ENCODE assay signal across 8 cellular contexts in the genomic region with DNA sequence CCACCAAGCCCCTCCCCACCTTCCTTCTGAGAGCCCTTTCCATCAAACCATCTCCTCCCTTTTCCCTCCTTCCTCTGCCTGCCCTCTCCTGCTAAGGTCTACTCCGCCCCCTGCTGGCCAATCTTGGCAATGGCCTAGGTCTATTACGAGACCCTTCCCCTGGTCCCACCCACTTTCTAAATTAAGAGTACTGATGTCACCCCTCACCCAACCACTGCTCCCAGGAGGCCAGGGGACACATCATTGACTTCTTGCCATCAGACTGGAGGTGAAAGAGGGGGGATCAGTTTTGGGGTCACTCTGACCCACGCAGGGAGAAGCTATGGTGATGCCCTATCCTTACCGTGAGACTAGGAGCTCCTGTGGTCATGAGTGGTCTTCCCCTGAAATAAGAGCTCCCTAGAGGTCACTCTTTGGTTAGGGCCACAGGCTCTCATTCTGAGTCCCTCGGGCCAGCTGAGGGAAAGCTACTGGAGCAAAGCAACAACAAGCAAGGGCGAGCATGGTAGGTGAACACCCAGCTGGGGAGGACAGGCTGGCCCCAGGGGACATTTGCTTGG. TPM values are rescaled to one million over a fixed set of nuclear protein-coding genes. Genes with fewer than 3 reads are reported as not detected.
A peak's percentile ranks its signal among the peaks of the same experiment; 100 is the strongest.
DNase-seq lines count a peak whose midpoint lies in the region; ATAC-seq and TF ChIP-seq lines count a peak whose summit lies in the region.

No MANE protein-coding gene starts in this region.

- H3K27me3 ChIP-seq in BE2C = no peaks in the 10 kb centered on the region
- no peaks in the 10 kb centered on the region for H3K27me3 ChIP-seq in mesendoderm (ENCODE audit: insufficient read depth, low read length, poor library complexity)

- H2BK120ac ChIP-seq in mesendoderm (ENCODE audit: low read depth, low read length) = no peak overlapping the region

- H3K23ac ChIP-seq in mesendoderm (ENCODE audit: low read length) = no peak overlapping the region

- POLR2A ChIA-PET in activated CD4-positive, alpha-beta memory T cell treated with anti-CD3 and anti-CD28 coated beads, Interleukin-2, amount 10 ng/mL, durations not matched to agents 7 days and 5 days (lab: Charles Lee) = no interaction called here

- no peak overlapping the region for H2BK15ac ChIP-seq in mesendoderm (replicated peaks; ENCODE audit: low read depth)

- no peak overlapping the region for H3K4ac ChIP-seq in mesendoderm (ENCODE audit: low read depth, low read length)

- H3K4me2 ChIP-seq in mesendoderm (ENCODE audit: low read length) = no peak overlapping the region

- no peak overlapping the region for H3K9ac ChIP-seq in mesendoderm (ENCODE audit: low read length)

- H3K36me3 ChIP-seq in BE2C (no peaks in the 10 kb centered on the region), mesendoderm (ENCODE audit: control insufficient read depth, insufficient read depth, low read length) (no peaks in the 10 kb centered on the region)

- H2AK5ac ChIP-seq in mesendoderm (ENCODE audit: low read length) = no peak overlapping the region

- peak; percentile 93 for TF ChIP-seq CTCF in BE2C (IDR thresholded peaks at IDR 0.05; ENCODE audit: low read depth, low read length)

- CTCF ChIA-PET in activated CD4-positive, alpha-beta memory T cell treated with anti-CD3 and anti-CD28 coated beads, Interleukin-2, amount 10 ng/mL, durations not matched to agents 7 days and 5 days (lab: Charles Lee) = interaction anchor here (0.7 to 5.0 kb wide), 21 partner anchors 10 to 215 kb away, joined by 3 to 71 read pairs (median 5); a partner anchor contains a TSS

- H3K27ac Mint-ChIP-seq in activated CD4-positive, alpha-beta memory T cell treated with anti-CD3 and anti-CD28 coated beads, Interleukin-2, amount 10 ng/mL, durations not matched to agents 7 days and 5 days = no peak overlapping the region

- H3K27ac ChIP-seq in mesendoderm (ENCODE audit: low read depth, low read length) = no peak overlapping the region

- H3K4me1 Mint-ChIP-seq in activated CD4-positive, alpha-beta memory T cell treated with anti-CD3 and anti-CD28 coated beads, Interleukin-2, amount 10 ng/mL, durations not matched to agents 7 days and 5 days = no peaks in the 10 kb centered on the region

- no peak overlapping the region for H3K18ac ChIP-seq in mesendoderm (ENCODE audit: low read length)

- no peaks in the 10 kb centered on the region for H3K36me3 Mint-ChIP-seq in activated CD4-positive, alpha-beta memory T cell treated with anti-CD3 and anti-CD28 coated beads, Interleukin-2, amount 10 ng/mL, durations not matched to agents 7 days and 5 days (ENCODE audit: low read depth)

- no peak overlapping the region for H4K8ac ChIP-seq in mesendoderm (ENCODE audit: low read depth, low read length)

- H4K5ac ChIP-seq in mesendoderm (ENCODE audit: low read length) = no peak overlapping the region

- DNase-seq in BE2C (peak; percentile 93), HK-2 (ENCODE audit: unreplicated experiment) (peak; percentile 69), NCI-H82 treated with DMSO at 0.1 percent for 48 hours (lab: John Stamatoyannopoulos, UW; ENCODE audit: unreplicated experiment) (peak; percentile 93), mesendoderm (peak; percentile 96)
- peak; percentile 74 for DNase-seq in activated CD4-positive, alpha-beta memory T cell treated with anti-CD3 and anti-CD28 coated beads, Interleukin-2, amount 10 ng/mL, durations not matched to agents 7 days and 5 days
- peak; percentile 74 for DNase-seq in effector CD8-positive, alpha-beta T cell (lab: John Stamatoyannopoulos, UW)
- peak; percentile 55 for DNase-seq in stimulated activated CD8-positive, alpha-beta memory T cell treated with anti-CD3 and anti-CD28 coated beads, Interleukin-4, amount 100 ng/mL, for 24 hours (ENCODE audit: low read depth)

- H3K79me1 ChIP-seq in mesendoderm (ENCODE audit: low read length) = no peaks in the 10 kb centered on the region

- H2BK5ac ChIP-seq in mesendoderm (ENCODE audit: low read length) = no peak overlapping the region

- H3K4me3 Mint-ChIP-seq in activated CD4-positive, alpha-beta memory T cell treated with anti-CD3 and anti-CD28 coated beads, Interleukin-2, amount 10 ng/mL, durations not matched to agents 7 days and 5 days = no peak overlapping the region

- no peaks in the 10 kb centered on the region for H3K79me2 ChIP-seq in mesendoderm (ENCODE audit: control insufficient read depth, insufficient read depth, low read length)

- peak overlapping the region; percentile 47 for H3K56ac ChIP-seq in mesendoderm (ENCODE audit: low read length)

- no peaks in the 10 kb centered on the region for H3K9me3 Mint-ChIP-seq in activated CD4-positive, alpha-beta memory T cell treated with anti-CD3 and anti-CD28 coated beads, Interleukin-2, amount 10 ng/mL, durations not matched to agents 7 days and 5 days

- H3K27me3 Mint-ChIP-seq in activated CD4-positive, alpha-beta memory T cell treated with anti-CD3 and anti-CD28 coated beads, Interleukin-2, amount 10 ng/mL, durations not matched to agents 7 days and 5 days = peaks cover 30% of the 10 kb centered on the region

- no peaks in the 10 kb centered on the region for H3K9me3 ChIP-seq in BE2C

- ATAC-seq in GM18861 (IDR thresholded peaks at IDR 0.05; ENCODE audit: unreplicated experiment) = no peak

- H3K4me1 ChIP-seq in BE2C (peaks cover 10% of the 10 kb centered on the region), mesendoderm (ENCODE audit: control insufficient read depth, low read depth, low read length) (no peaks in the 10 kb centered on the region)

- no peak overlapping the region for H3K4me3 ChIP-seq in BE2C (ENCODE audit: low read depth, low read length)
- H3K4me3 ChIP-seq in mesendoderm (ENCODE audit: low read length) = no peak overlapping the region

- WGBS in mesendoderm (ENCODE audit: extremely low coverage, insufficient coverage, low lambda C conversion rate) = no CpG with 5 or more reads among the region's 6 CpGs

RNA-seq across cellular contexts. Expression of a gene that starts 34.6 kb away (rescaled TPM):
- not detected for polyA plus RNA-seq in BE2C (2012; ENCODE audit: insufficient read depth, insufficient read length, low read depth)
- total RNA-seq in activated CD4-positive, alpha-beta memory T cell treated with anti-CD3 and anti-CD28 coated beads, Interleukin-2, amount 10 ng/mL, durations not matched to agents 7 days and 5 days = not detected
- polyA plus RNA-seq in mesendoderm (2013, experiment 1 of 2) = not detected
- not detected for polyA plus RNA-seq in mesendoderm (2013, experiment 2 of 2)

RNA-seq across cellular contexts. Expression of a gene that starts 40.7 kb away (rescaled TPM):
- 998 TPM for polyA plus RNA-seq in BE2C (2012; ENCODE audit: insufficient read depth, insufficient read length, low read depth)
- 100 to 1,000 TPM; 781 to 799 TPM for total RNA-seq in activated CD4-positive, alpha-beta memory T cell treated with anti-CD3 and anti-CD28 coated beads, Interleukin-2, amount 10 ng/mL, durations not matched to agents 7 days and 5 days
- 11.6 TPM for polyA plus RNA-seq in mesendoderm (2013, experiment 1 of 2)
- 10.1 TPM for polyA plus RNA-seq in mesendoderm (2013, experiment 2 of 2)

RNA-seq across cellular contexts. Expression of a gene that starts 45.7 kb away (rescaled TPM):
- not detected for polyA plus RNA-seq in BE2C (2012; ENCODE audit: insufficient read depth, insufficient read length, low read depth)
- total RNA-seq in activated CD4-positive, alpha-beta memory T cell treated with anti-CD3 and anti-CD28 coated beads, Interleukin-2, amount 10 ng/mL, durations not matched to agents 7 days and 5 days = 1 to 10 TPM; 2.2 to 4.7 TPM
- polyA plus RNA-seq in mesendoderm (2013, experiment 1 of 2) = not detected
- not detected for polyA plus RNA-seq in mesendoderm (2013, experiment 2 of 2)

RNA-seq across cellular contexts. Expression of a gene that starts 50.5 kb away (rescaled TPM):
- 109 TPM for polyA plus RNA-seq in BE2C (2012; ENCODE audit: insufficient read depth, insufficient read length, low read depth)
- total RNA-seq in activated CD4-positive, alpha-beta memory T cell treated with anti-CD3 and anti-CD28 coated beads, Interleukin-2, amount 10 ng/mL, durations not matched to agents 7 days and 5 days = 1,000 to 10,000 TPM; 1,297 to 1,322 TPM
- polyA plus RNA-seq in mesendoderm (2013, experiment 1 of 2) = 19.8 TPM
- 20.5 TPM for polyA plus RNA-seq in mesendoderm (2013, experiment 2 of 2)

RNA-seq across cellular contexts. Expression of a gene that starts 54.0 kb away (rescaled TPM):
- 0.69 TPM for polyA plus RNA-seq in BE2C (2012; ENCODE audit: insufficient read depth, insufficient read length, low read depth)
- total RNA-seq in activated CD4-positive, alpha-beta memory T cell treated with anti-CD3 and anti-CD28 coated beads, Interleukin-2, amount 10 ng/mL, durations not matched to agents 7 days and 5 days = not detected
- polyA plus RNA-seq in mesendoderm (2013, experiment 1 of 2) = 0.48 TPM
- 0.55 TPM for polyA plus RNA-seq in mesendoderm (2013, experiment 2 of 2)
